24 cellular contexts compared by ENCODE assay signal in the genomic region with DNA sequence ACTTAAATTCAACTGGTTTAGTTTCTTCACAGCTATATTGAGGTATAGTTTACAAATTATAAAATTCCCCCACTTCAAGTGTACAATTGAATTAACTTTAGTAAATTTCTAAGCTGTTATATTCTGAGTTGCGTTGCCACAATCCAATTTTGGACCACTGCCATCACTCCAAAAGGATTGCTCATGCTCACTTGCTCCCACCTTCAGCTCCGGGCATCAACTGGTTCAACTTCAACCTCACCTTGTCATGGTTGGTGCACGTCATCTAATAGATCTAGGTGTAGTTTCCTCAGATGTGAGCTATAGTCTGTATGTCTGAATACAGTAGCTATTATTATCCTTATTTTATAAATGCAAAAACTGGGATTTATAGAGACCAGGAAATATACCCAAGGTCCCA.
"Had no signal": no experiment of that assay in that cellular context is flagged by ENCODE, and none has a peak within 500 bp of the region (broad histone marks: within the 10 kb centered on the region; RNA-seq: fewer than 3 reads in every experiment).

No MANE protein-coding gene starts in this region.

- H3K27ac ChIP-seq: breast epithelium, SJSA1 had no signal

- H3K4me1 Mint-ChIP-seq: activated naive CD4-positive, alpha-beta T cell treated with anti-CD3 and anti-CD28 coated beads, Interleukin-2, amount 10 ng/mL, durations not matched to agents 7 days and 5 days; activated naive CD8-positive, alpha-beta T cell treated with anti-CD3 and anti-CD28 coated beads for 36 hours had no signal

- H3K9me3 Mint-ChIP-seq: activated naive CD8-positive, alpha-beta T cell treated with anti-CD3 and anti-CD28 coated beads for 36 hours; activated T-helper 2 cell treated with anti-CD3 and anti-CD28 coated beads, Interferon-gamma antibody, Interleukin-2, Interleukin-4, amounts not matched to agents 10 μg/mL and 5 μg/mL and 100 μg/mL, durations not matched to agents 14 hours and 24 hours and 36 hours; T-helper 2 cell treated with Interferon-gamma antibody and Interleukin-4, amounts not matched to agents 5 μg/mL and 100 μg/mL, for 36 hours had no signal

- H3K27ac Mint-ChIP-seq: activated CD8-positive, alpha-beta T cell treated with anti-CD3 and anti-CD28 coated beads for 36 hours; activated naive CD4-positive, alpha-beta T cell treated with anti-CD3 and anti-CD28 coated beads, Interleukin-2, amount 10 ng/mL, durations not matched to agents 7 days and 5 days; activated naive CD8-positive, alpha-beta T cell treated with anti-CD3 and anti-CD28 coated beads for 36 hours; activated T-cell treated with anti-CD3 and anti-CD28 coated beads, Interleukin-2, amount 50 U/mL, for 72 hours; activated T-helper 2 cell treated with anti-CD3 and anti-CD28 coated beads, Interferon-gamma antibody, Interleukin-2, Interleukin-4, amounts not matched to agents 10 μg/mL and 5 μg/mL and 100 μg/mL, durations not matched to agents 14 hours and 24 hours and 36 hours; T-helper 2 cell treated with Interferon-gamma antibody and Interleukin-4, amounts not matched to agents 5 μg/mL and 100 μg/mL, for 36 hours had no signal

- H3K4me3 ChIP-seq: breast epithelium, SJSA1 had no signal

- H3K27me3 Mint-ChIP-seq: activated CD8-positive, alpha-beta T cell treated with anti-CD3 and anti-CD28 coated beads for 36 hours; activated naive CD4-positive, alpha-beta T cell treated with anti-CD3 and anti-CD28 coated beads, Interleukin-2, amount 10 ng/mL, durations not matched to agents 7 days and 5 days; activated naive CD8-positive, alpha-beta T cell treated with anti-CD3 and anti-CD28 coated beads for 36 hours had no signal

- DNase-seq: activated CD4-positive, alpha-beta T cell treated with anti-CD3 and anti-CD28 coated beads for 4 hours; activated CD8-positive, alpha-beta memory T cell treated with anti-CD3 and anti-CD28 coated beads, Interleukin-2, amount 50 U/mL, for 4 hours; activated CD8-positive, alpha-beta T cell treated with anti-CD3 and anti-CD28 coated beads for 36 hours; activated gamma-delta T cell treated with Interleukin-2 at 50 U/mL for 16 hours; activated naive CD4-positive, alpha-beta T cell treated with anti-CD3 and anti-CD28 coated beads, Interleukin-2, amount 10 ng/mL, durations not matched to agents 7 days and 5 days; activated naive CD8-positive, alpha-beta T cell treated with anti-CD3 and anti-CD28 coated beads for 36 hours; activated T-cell treated with anti-CD3 and anti-CD28 coated beads, Interleukin-2, amount 50 U/mL, for 72 hours; KG1; NCI-H1092 treated with DMSO at 0.1 percent for 48 hours; NCI-H1417 treated with DMSO at 0.1 percent for 48 hours; NCI-H1694; NCI-H2029; NCI-H2107; NCI-H345; NCI-H510A; NCI-H526 treated with DMSO at 0.1 percent for 48 hours; SHP77; SW 1271 had no signal

- ATAC-seq: activated CD4-positive, CD25-positive, alpha-beta regulatory T cell treated with anti-CD3 and anti-CD28 coated beads, Interleukin-2, amount 50 U/mL, for 24 hours; activated CD8-positive, alpha-beta T cell treated with anti-CD3 and anti-CD28 coated beads for 36 hours; activated T-cell treated with anti-CD3 and anti-CD28 coated beads, Interleukin-2, amount 50 U/mL, for 72 hours; SK-N-SH treated with all-trans-retinoic acid at 6 μM for 48 hours had no signal

- H3K4me1 ChIP-seq: breast epithelium had no signal

- H3K27me3 ChIP-seq: breast epithelium had no signal

- H3K36me3 ChIP-seq: breast epithelium, SJSA1 had no signal

- H3K9me3 ChIP-seq: breast epithelium, SJSA1 had no signal

- H3K4me3 Mint-ChIP-seq: activated CD8-positive, alpha-beta T cell treated with anti-CD3 and anti-CD28 coated beads for 36 hours; activated naive CD4-positive, alpha-beta T cell treated with anti-CD3 and anti-CD28 coated beads, Interleukin-2, amount 10 ng/mL, durations not matched to agents 7 days and 5 days; activated naive CD8-positive, alpha-beta T cell treated with anti-CD3 and anti-CD28 coated beads for 36 hours; activated T-cell treated with anti-CD3 and anti-CD28 coated beads, Interleukin-2, amount 50 U/mL, for 72 hours; T-helper 2 cell treated with Interferon-gamma antibody and Interleukin-4, amounts not matched to agents 5 μg/mL and 100 μg/mL, for 36 hours had no signal

- H3K36me3 Mint-ChIP-seq: activated naive CD4-positive, alpha-beta T cell treated with anti-CD3 and anti-CD28 coated beads, Interleukin-2, amount 10 ng/mL, durations not matched to agents 7 days and 5 days; activated naive CD8-positive, alpha-beta T cell treated with anti-CD3 and anti-CD28 coated beads for 36 hours had no signal
